Comparison of ENCODE assay signal across 1 cellular context in the genomic region with DNA sequence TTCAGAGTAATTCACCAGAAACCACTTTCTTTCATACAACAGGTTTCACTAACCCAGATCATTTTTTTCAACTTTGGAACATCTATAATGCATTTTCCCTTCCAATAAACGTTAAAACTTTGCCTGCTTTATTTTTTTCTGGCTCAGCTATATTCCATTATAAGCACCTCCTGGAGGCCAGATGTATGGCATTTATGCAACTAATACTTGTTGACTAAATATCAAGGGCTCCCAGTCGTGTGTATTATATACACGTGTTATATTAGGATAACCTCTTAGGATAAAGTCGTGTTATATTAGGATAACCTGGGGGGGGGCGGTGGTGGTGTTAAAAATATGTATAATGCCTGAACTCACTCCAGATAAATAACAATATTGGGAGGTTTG.
TF ChIP-seq lines count a peak whose summit lies in the region.

No MANE protein-coding gene starts in this region.

TF ChIP-seq in SK-N-SH, 30 proteins besides CTCF, POLR2A, EP300 and RAD21 (continued from another document):
- TF ChIP-seq, protein P1, sequence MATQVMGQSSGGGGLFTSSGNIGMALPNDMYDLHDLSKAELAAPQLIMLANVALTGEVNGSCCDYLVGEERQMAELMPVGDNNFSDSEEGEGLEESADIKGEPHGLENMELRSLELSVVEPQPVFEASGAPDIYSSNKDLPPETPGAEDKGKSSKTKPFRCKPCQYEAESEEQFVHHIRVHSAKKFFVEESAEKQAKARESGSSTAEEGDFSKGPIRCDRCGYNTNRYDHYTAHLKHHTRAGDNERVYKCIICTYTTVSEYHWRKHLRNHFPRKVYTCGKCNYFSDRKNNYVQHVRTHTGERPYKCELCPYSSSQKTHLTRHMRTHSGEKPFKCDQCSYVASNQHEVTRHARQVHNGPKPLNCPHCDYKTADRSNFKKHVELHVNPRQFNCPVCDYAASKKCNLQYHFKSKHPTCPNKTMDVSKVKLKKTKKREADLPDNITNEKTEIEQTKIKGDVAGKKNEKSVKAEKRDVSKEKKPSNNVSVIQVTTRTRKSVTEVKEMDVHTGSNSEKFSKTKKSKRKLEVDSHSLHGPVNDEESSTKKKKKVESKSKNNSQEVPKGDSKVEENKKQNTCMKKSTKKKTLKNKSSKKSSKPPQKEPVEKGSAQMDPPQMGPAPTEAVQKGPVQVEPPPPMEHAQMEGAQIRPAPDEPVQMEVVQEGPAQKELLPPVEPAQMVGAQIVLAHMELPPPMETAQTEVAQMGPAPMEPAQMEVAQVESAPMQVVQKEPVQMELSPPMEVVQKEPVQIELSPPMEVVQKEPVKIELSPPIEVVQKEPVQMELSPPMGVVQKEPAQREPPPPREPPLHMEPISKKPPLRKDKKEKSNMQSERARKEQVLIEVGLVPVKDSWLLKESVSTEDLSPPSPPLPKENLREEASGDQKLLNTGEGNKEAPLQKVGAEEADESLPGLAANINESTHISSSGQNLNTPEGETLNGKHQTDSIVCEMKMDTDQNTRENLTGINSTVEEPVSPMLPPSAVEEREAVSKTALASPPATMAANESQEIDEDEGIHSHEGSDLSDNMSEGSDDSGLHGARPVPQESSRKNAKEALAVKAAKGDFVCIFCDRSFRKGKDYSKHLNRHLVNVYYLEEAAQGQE (IDR thresholded peaks at IDR 0.05; ENCODE audit: low read depth, low read length) = no peak
- TF ChIP-seq GABPA (IDR thresholded peaks at IDR 0.05; ENCODE audit: low read depth) = no peak
- TF ChIP-seq, protein P2, sequence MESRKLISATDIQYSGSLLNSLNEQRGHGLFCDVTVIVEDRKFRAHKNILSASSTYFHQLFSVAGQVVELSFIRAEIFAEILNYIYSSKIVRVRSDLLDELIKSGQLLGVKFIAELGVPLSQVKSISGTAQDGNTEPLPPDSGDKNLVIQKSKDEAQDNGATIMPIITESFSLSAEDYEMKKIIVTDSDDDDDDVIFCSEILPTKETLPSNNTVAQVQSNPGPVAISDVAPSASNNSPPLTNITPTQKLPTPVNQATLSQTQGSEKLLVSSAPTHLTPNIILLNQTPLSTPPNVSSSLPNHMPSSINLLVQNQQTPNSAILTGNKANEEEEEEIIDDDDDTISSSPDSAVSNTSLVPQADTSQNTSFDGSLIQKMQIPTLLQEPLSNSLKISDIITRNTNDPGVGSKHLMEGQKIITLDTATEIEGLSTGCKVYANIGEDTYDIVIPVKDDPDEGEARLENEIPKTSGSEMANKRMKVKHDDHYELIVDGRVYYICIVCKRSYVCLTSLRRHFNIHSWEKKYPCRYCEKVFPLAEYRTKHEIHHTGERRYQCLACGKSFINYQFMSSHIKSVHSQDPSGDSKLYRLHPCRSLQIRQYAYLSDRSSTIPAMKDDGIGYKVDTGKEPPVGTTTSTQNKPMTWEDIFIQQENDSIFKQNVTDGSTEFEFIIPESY (IDR thresholded peaks at IDR 0.05; ENCODE audit: borderline replicate concordance, low read depth) = no peak
- TF ChIP-seq, protein P3, sequence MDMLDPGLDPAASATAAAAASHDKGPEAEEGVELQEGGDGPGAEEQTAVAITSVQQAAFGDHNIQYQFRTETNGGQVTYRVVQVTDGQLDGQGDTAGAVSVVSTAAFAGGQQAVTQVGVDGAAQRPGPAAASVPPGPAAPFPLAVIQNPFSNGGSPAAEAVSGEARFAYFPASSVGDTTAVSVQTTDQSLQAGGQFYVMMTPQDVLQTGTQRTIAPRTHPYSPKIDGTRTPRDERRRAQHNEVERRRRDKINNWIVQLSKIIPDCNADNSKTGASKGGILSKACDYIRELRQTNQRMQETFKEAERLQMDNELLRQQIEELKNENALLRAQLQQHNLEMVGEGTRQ (IDR thresholded peaks at IDR 0.05; ENCODE audit: borderline replicate concordance, low read depth, low read length) = no peak
- no peak for TF ChIP-seq FOXM1 (IDR thresholded peaks at IDR 0.05; ENCODE audit: low read depth)
- no peak for TF ChIP-seq RFX5 (IDR thresholded peaks at IDR 0.05; ENCODE audit: low read length)
- no peak for TF ChIP-seq GATA2 (CRISPR knock-in tag; IDR thresholded peaks at IDR 0.05)
- TF ChIP-seq MEF2A (IDR thresholded peaks at IDR 0.05; ENCODE audit: borderline replicate concordance, low read depth) = no peak
- TF ChIP-seq FOSL2 (IDR thresholded peaks at IDR 0.05; ENCODE audit: borderline replicate concordance, low read depth) = no peak
- no peak for TF ChIP-seq RCOR1 (IDR thresholded peaks at IDR 0.05; ENCODE audit: low read length)
- TF ChIP-seq TCF12 (IDR thresholded peaks at IDR 0.05) = no peak
- no peak for TF ChIP-seq SMC3 (IDR thresholded peaks at IDR 0.05; ENCODE audit: low read depth, low read length)
